8 cellular contexts compared by ENCODE assay signal in the genomic region with DNA sequence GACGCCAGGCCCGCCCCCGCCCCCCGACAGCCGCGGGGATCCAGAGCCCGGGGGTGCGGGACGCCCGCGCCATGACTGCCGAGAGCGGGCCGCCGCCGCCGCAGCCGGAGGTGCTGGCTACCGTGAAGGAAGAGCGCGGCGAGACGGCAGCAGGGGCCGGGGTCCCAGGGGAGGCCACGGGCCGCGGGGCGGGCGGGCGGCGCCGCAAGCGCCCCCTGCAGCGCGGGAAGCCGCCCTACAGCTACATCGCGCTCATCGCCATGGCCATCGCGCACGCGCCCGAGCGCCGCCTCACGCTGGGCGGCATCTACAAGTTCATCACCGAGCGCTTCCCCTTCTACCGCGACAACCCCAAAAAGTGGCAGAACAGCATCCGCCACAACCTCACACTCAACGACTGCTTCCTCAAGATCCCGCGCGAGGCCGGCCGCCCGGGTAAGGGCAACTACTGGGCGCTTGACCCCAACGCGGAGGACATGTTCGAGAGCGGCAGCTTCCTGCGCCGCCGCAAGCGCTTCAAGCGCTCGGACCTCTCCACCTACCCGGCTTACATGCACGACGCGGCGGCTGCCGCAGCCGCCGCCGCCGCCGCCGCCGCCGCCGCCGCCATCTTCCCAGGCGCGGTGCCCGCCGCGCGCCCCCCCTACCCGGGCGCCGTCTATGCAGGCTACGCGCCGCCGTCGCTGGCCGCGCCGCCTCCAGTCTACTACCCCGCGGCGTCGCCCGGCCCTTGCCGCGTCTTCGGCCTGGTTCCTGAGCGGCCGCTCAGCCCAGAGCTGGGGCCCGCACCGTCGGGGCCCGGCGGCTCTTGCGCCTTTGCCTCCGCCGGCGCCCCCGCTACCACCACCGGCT. TPM values are rescaled to one million over a fixed set of nuclear protein-coding genes. Genes with fewer than 3 reads are reported as not detected.
DNase-seq lines count a peak whose midpoint lies in the region; ATAC-seq and TF ChIP-seq lines count a peak whose summit lies in the region.

No MANE protein-coding gene starts in this region.

- peaks cover 35% of the 10 kb centered on the region for H3K4me1 ChIP-seq in mononuclear cell (ENCODE audit: insufficient read depth, low read length)

- peak in 1 of 2 experiments; percentile 36 for TF ChIP-seq CTCF in brain (conservative IDR thresholded peaks at IDR 0.05)

- peak; percentile 61 to 68 for DNase-seq in NCI-H2081 (lab: John Stamatoyannopoulos, UW)
- DNase-seq in NCI-H2081 treated with DMSO at 0.1 percent for 48 hours (lab: John Stamatoyannopoulos, UW): no peak
- DNase-seq in SW 1271 (lab: John Stamatoyannopoulos, UW): peak; percentile 36 to 83
- DNase-seq in stimulated activated naive CD8-positive, alpha-beta T cell treated with anti-CD3 and anti-CD28 coated beads, Interleukin-15, amount 100 ng/mL, for 72 hours: peak; percentile 74 to 79
- no peak for DNase-seq in NCI-H2107 treated with DMSO at 0.1 percent for 48 hours (lab: John Stamatoyannopoulos, UW; ENCODE audit: unreplicated experiment)
- no peak for DNase-seq in midbrain (lab: John Stamatoyannopoulos, UW)

- H3K9me3 ChIP-seq in mononuclear cell (ENCODE audit: low read depth, low read length): no peaks in the 10 kb centered on the region

- H3K4me1 Mint-ChIP-seq in brain: peaks cover 12% of the 10 kb centered on the region
- H3K4me1 Mint-ChIP-seq in stimulated activated naive CD8-positive, alpha-beta T cell treated with anti-CD3 and anti-CD28 coated beads, Interleukin-15, amount 100 ng/mL, for 72 hours: peaks cover 58% of the 10 kb centered on the region

- peaks cover 87% of the 10 kb centered on the region for H3K27me3 ChIP-seq in mononuclear cell (ENCODE audit: insufficient read depth, low read length)

- no peaks in the 10 kb centered on the region for H3K36me3 Mint-ChIP-seq in brain

- ATAC-seq in stimulated activated naive CD8-positive, alpha-beta T cell treated with anti-CD3 and anti-CD28 coated beads, Interleukin-15, amount 100 ng/mL, for 72 hours: peak; percentile 86

- H3K27me3 Mint-ChIP-seq in brain: peaks cover 94% of the 10 kb centered on the region
- peaks cover 100% of the 10 kb centered on the region for H3K27me3 Mint-ChIP-seq in stimulated activated naive CD8-positive, alpha-beta T cell treated with anti-CD3 and anti-CD28 coated beads, Interleukin-15, amount 100 ng/mL, for 72 hours

- H3K4me3 Mint-ChIP-seq in brain: peak overlapping the region; percentile 88 to 94 (median 91)
- H3K4me3 Mint-ChIP-seq in stimulated activated naive CD8-positive, alpha-beta T cell treated with anti-CD3 and anti-CD28 coated beads, Interleukin-15, amount 100 ng/mL, for 72 hours: peak overlapping the region; percentile 92 to 93

- peaks cover 0 to 9% (median 2%) of the 10 kb centered on the region in 5 experiments for H3K9me3 Mint-ChIP-seq in brain
- no peaks in the 10 kb centered on the region for H3K9me3 Mint-ChIP-seq in stimulated activated naive CD8-positive, alpha-beta T cell treated with anti-CD3 and anti-CD28 coated beads, Interleukin-15, amount 100 ng/mL, for 72 hours

- H3K4me3 ChIP-seq in mononuclear cell (ENCODE audit: low read length): peak overlapping the region; percentile 13

- H3K27ac Mint-ChIP-seq in brain: peak overlapping the region in 2 of 5 experiments; percentile 38 to 65
- H3K27ac Mint-ChIP-seq in stimulated activated naive CD8-positive, alpha-beta T cell treated with anti-CD3 and anti-CD28 coated beads, Interleukin-15, amount 100 ng/mL, for 72 hours: peak overlapping the region in 1 of 2 donors; percentile 36

RNA-seq across cellular contexts. Expression of gene FOXE1, which starts 1.0 kb away (rescaled TPM):
- 0.32 TPM for polyA plus RNA-seq in brain (ENCODE audit: insufficient read depth, low read depth, low replicate concordance)
- total RNA-seq in mononuclear cell: not detected

Comparison
In these comparisons a context has a peak if more than half of its experiments do, and no peak if none do; other contexts are left out.
1. DNase-seq: peak in NCI-H2081 (2 of 2), SW 1271 (2 of 2) and stimulated activated naive CD8-positive, alpha-beta T cell treated with anti-CD3 and anti-CD28 coated beads, Interleukin-15, amount 100 ng/mL, for 72 hours (2 of 2); none in NCI-H2081 treated with DMSO at 0.1 percent for 48 hours (single experiment), NCI-H2107 treated with DMSO at 0.1 percent for 48 hours (single experiment) and midbrain (single experiment).